Comparison of ENCODE assay signal across 20 cellular contexts in genomic region chr22:46583571-46583970, GRCh38.
"Had no signal": no experiment of that assay in that cellular context is flagged by ENCODE, and none has a peak within 500 bp of the region (broad histone marks: within the 10 kb centered on the region; RNA-seq: fewer than 3 reads in every experiment).

No MANE protein-coding gene starts in this region.

- H3K9me3 Mint-ChIP-seq: activated CD4-positive, alpha-beta memory T cell treated with anti-CD3 and anti-CD28 coated beads, Interleukin-2, amount 10 ng/mL, durations not matched to agents 7 days and 5 days; activated naive CD8-positive, alpha-beta T cell treated with anti-CD3 and anti-CD28 coated beads for 36 hours; type B pancreatic cell had no signal

- H3K9ac ChIP-seq: neural progenitor cell, parathyroid adenoma had no signal

- H3K27me3 ChIP-seq: brain microvascular endothelial cell, gastrocnemius medialis, left lung, suprapubic skin had no signal

- H3K27ac Mint-ChIP-seq: activated CD4-positive, alpha-beta memory T cell treated with anti-CD3 and anti-CD28 coated beads, Interleukin-2, amount 10 ng/mL, durations not matched to agents 7 days and 5 days; activated naive CD8-positive, alpha-beta T cell treated with anti-CD3 and anti-CD28 coated beads for 36 hours; neural progenitor cell; type B pancreatic cell had no signal

- H3K4me3 Mint-ChIP-seq: activated CD4-positive, alpha-beta memory T cell treated with anti-CD3 and anti-CD28 coated beads, Interleukin-2, amount 10 ng/mL, durations not matched to agents 7 days and 5 days; activated naive CD8-positive, alpha-beta T cell treated with anti-CD3 and anti-CD28 coated beads for 36 hours; type B pancreatic cell had no signal

- H3K27me3 Mint-ChIP-seq: activated CD4-positive, alpha-beta memory T cell treated with anti-CD3 and anti-CD28 coated beads, Interleukin-2, amount 10 ng/mL, durations not matched to agents 7 days and 5 days; activated naive CD8-positive, alpha-beta T cell treated with anti-CD3 and anti-CD28 coated beads for 36 hours; type B pancreatic cell had no signal

- H3K4me3 ChIP-seq: gastrocnemius medialis, left lung, neural progenitor cell, suprapubic skin had no signal

- H3K36me3 Mint-ChIP-seq: activated naive CD8-positive, alpha-beta T cell treated with anti-CD3 and anti-CD28 coated beads for 36 hours; neural progenitor cell had no signal

- ATAC-seq: gastrocnemius medialis; left lung; stimulated activated naive CD8-positive, alpha-beta T cell treated with anti-CD3 and anti-CD28 coated beads, Interleukin-15, Interleukin-2, amounts not matched to agents 100 U/mL and 50 U/mL, for 24 hours had no signal

- H3K27ac ChIP-seq: brain microvascular endothelial cell, gastrocnemius medialis, left lung, neural progenitor cell, parathyroid adenoma had no signal

- H2AFZ ChIP-seq: neural progenitor cell, parathyroid adenoma had no signal

- H3K36me3 ChIP-seq: brain microvascular endothelial cell, gastrocnemius medialis, left lung, neural progenitor cell, suprapubic skin had no signal

- DNase-seq: activated CD4-positive, alpha-beta memory T cell treated with anti-CD3 and anti-CD28 coated beads, Interleukin-2, amount 10 ng/mL, durations not matched to agents 7 days and 5 days; activated CD4-positive, alpha-beta T cell treated with anti-CD3 and anti-CD28 coated beads for 4 hours; activated gamma-delta T cell; activated naive CD8-positive, alpha-beta T cell treated with anti-CD3 and anti-CD28 coated beads for 36 hours; activated T-cell treated with anti-CD3 and anti-CD28 coated beads, Interleukin-2, amount 50 U/mL, for 48 hours; amygdala; brain microvascular endothelial cell; cerebellar nuclear complex; dermis blood vessel endothelial cell; retina; small intestine; stimulated activated CD4-positive, alpha-beta T cell treated with anti-CD3 and anti-CD28 coated beads, Interleukin-4, amount 100 ng/mL, for 4 hours; stimulated activated CD8-positive, alpha-beta memory T cell treated with anti-CD3 and anti-CD28 coated beads, Interleukin-4, amount 100 ng/mL, for 48 hours; stimulated activated naive CD8-positive, alpha-beta T cell treated with anti-CD3 and anti-CD28 coated beads, Interleukin-15, Interleukin-2, amounts not matched to agents 100 U/mL and 50 U/mL, for 24 hours had no signal

- H3K4me1 ChIP-seq: parathyroid adenoma had no signal

- H3K9me3 ChIP-seq: gastrocnemius medialis, left lung, suprapubic skin had no signal
